Comparison of ENCODE assay signal across 2 cellular contexts in the genomic region with DNA sequence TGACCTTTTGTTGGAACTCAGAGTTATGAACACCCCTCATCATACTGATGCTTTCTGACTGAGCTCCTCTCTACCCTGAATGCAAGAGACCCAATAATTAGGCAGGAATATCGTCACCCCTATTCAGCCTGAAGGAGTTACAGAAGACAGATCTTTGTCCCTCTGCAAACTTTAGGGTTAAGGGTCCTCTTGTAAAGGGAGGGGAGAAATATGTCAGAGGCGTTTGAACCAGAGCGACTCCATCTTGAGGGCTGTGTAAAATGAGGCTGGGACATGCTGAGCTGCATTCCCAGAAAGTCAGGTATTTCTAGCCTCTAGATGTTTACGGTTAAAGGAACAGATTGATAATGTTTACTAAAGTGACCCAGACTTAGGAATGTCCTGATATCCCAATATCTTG.
TF ChIP-seq lines count a peak whose summit lies in the region.

No MANE protein-coding gene starts in this region.

TF ChIP-seq in GM23338, 12 proteins besides CTCF, POLR2A, EP300 and RAD21:
- TF ChIP-seq POLR2AphosphoS5 (IDR thresholded peaks at IDR 0.05; ENCODE audit: low read depth) (no peak), CREB1 (CRISPR knock-in tag; IDR thresholded peaks at IDR 0.05; ENCODE audit: low read depth) (no peak), JUNB (IDR thresholded peaks at IDR 0.05; ENCODE audit: unreplicated experiment) (no peak), STAT1 (IDR thresholded peaks at IDR 0.05; ENCODE audit: unreplicated experiment) (no peak), ZNF462 (CRISPR knock-in tag; IDR thresholded peaks at IDR 0.05) (no peak), EZH2 (IDR thresholded peaks at IDR 0.05; ENCODE audit: low read depth, unreplicated experiment) (no peak)

TF ChIP-seq in K562, 482 proteins besides CTCF, POLR2A, EP300 and RAD21 (continues in another document):
- TF ChIP-seq NR0B1 (IDR thresholded peaks at IDR 0.05; ENCODE audit: partially characterized antibody), result no peak
- peak; percentile 81 for TF ChIP-seq DIDO1 (tag; IDR thresholded peaks at IDR 0.05; ENCODE audit: low read depth)
- TF ChIP-seq SMARCA5 (IDR thresholded peaks at IDR 0.05), result no peak
- no peak for TF ChIP-seq MITF (IDR thresholded peaks at IDR 0.05)
- no peak for TF ChIP-seq KAT7 (CRISPR knock-in tag; IDR thresholded peaks at IDR 0.05; ENCODE audit: borderline replicate concordance)
- TF ChIP-seq, protein P1, sequence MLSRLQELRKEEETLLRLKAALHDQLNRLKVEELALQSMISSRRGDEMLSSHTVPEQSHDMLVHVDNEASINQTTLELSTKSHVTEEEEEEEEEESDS (CRISPR knock-in tag; IDR thresholded peaks at IDR 0.05), result peak; percentile 5; the same call in 1 of the 2 replicates
- no peak for TF ChIP-seq NCOA6 (IDR thresholded peaks at IDR 0.05)
- TF ChIP-seq ESRRA (IDR thresholded peaks at IDR 0.05; ENCODE audit: borderline replicate concordance, low read depth), result no peak
- TF ChIP-seq ZNF639 (CRISPR knock-in tag; conservative IDR thresholded peaks at IDR 0.05 in 1 of 2, IDR thresholded peaks at IDR 0.05 in 1 of 2), result peak in 1 of 2 experiments; percentile 87; a peak in 2 of 4 replicates
- no peak for TF ChIP-seq MYC (IDR thresholded peaks at IDR 0.05; ENCODE audit: low read depth, low read length)
- peak; percentile 88 for TF ChIP-seq MYC (CRISPR knock-in tag; IDR thresholded peaks at IDR 0.05; ENCODE audit: borderline replicate concordance, low read depth)
- peak; percentile 87; the same call in 1 of the 2 replicates for TF ChIP-seq ZNF133 (CRISPR knock-in tag; IDR thresholded peaks at IDR 0.05)
- no peak for TF ChIP-seq BRD9 (IDR thresholded peaks at IDR 0.05; ENCODE audit: low read depth, partially characterized antibody)
- TF ChIP-seq ZNF644 (tag; IDR thresholded peaks at IDR 0.05; ENCODE audit: low read depth), result peak; percentile 78; the same call in 1 of the 2 replicates
- no peak for TF ChIP-seq HOXB6 (CRISPR knock-in tag; IDR thresholded peaks at IDR 0.05; ENCODE audit: borderline replicate concordance)
- TF ChIP-seq ZNF41 (CRISPR knock-in tag; conservative IDR thresholded peaks at IDR 0.05), result peak; percentile 95
- peak; percentile 32; the same call in 1 of the 2 replicates for TF ChIP-seq ZNF586 (CRISPR knock-in tag; conservative IDR thresholded peaks at IDR 0.05)
- no peak for TF ChIP-seq TAF1 (IDR thresholded peaks at IDR 0.05; ENCODE audit: control insufficient read depth, extremely low read depth, insufficient read depth, low read length, severe bottlenecking)
- TF ChIP-seq PBX2 (CRISPR knock-in tag; IDR thresholded peaks at IDR 0.05; ENCODE audit: low read depth), result no peak
- TF ChIP-seq PBX2 (tag; conservative IDR thresholded peaks at IDR 0.05; ENCODE audit: low read depth), result 0 out of 2 replicates have a peak, but pooled peaks have one; percentile 40
- TF ChIP-seq ZFPM2 (CRISPR knock-in tag; IDR thresholded peaks at IDR 0.05), result 0 out of 2 replicates have a peak, but pooled peaks have one; percentile 65
- TF ChIP-seq PHF20 (IDR thresholded peaks at IDR 0.05; ENCODE audit: partially characterized antibody), result no peak
- TF ChIP-seq, protein P2, sequence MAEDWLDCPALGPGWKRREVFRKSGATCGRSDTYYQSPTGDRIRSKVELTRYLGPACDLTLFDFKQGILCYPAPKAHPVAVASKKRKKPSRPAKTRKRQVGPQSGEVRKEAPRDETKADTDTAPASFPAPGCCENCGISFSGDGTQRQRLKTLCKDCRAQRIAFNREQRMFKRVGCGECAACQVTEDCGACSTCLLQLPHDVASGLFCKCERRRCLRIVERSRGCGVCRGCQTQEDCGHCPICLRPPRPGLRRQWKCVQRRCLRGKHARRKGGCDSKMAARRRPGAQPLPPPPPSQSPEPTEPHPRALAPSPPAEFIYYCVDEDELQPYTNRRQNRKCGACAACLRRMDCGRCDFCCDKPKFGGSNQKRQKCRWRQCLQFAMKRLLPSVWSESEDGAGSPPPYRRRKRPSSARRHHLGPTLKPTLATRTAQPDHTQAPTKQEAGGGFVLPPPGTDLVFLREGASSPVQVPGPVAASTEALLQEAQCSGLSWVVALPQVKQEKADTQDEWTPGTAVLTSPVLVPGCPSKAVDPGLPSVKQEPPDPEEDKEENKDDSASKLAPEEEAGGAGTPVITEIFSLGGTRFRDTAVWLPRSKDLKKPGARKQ (CRISPR knock-in tag; IDR thresholded peaks at IDR 0.05), result no peak
- no peak for TF ChIP-seq ZZZ3 (IDR thresholded peaks at IDR 0.05)
- no peak for TF ChIP-seq CHD2 (IDR thresholded peaks at IDR 0.05; ENCODE audit: low read depth, low read length)
- no peak for TF ChIP-seq HCFC1 (IDR thresholded peaks at IDR 0.05; ENCODE audit: low read depth, low read length)
- no peak for TF ChIP-seq THRAP3 (IDR thresholded peaks at IDR 0.05; ENCODE audit: borderline replicate concordance)
- no peak for TF ChIP-seq CBFA2T3 (IDR thresholded peaks at IDR 0.05)
- TF ChIP-seq ZNF253 (CRISPR knock-in tag; conservative IDR thresholded peaks at IDR 0.05), result no peak
- TF ChIP-seq NCOA2 (IDR thresholded peaks at IDR 0.05; ENCODE audit: partially characterized antibody in 2 of 2), result no peak
- TF ChIP-seq ERF (CRISPR knock-in tag; IDR thresholded peaks at IDR 0.05), result peak; percentile 97
- no peak for TF ChIP-seq SP2 (IDR thresholded peaks at IDR 0.05; ENCODE audit: extremely low read depth, low read depth, low read length, poor library complexity, severe bottlenecking)
- no peak for TF ChIP-seq CBFA2T2 (conservative IDR thresholded peaks at IDR 0.05)
- TF ChIP-seq SAP30 (IDR thresholded peaks at IDR 0.05; ENCODE audit: borderline replicate concordance, insufficient read depth, low read depth, low read length, poor library complexity, severe bottlenecking), result no peak
- peak; percentile 95 for TF ChIP-seq ZNF583 (CRISPR knock-in tag; IDR thresholded peaks at IDR 0.05)
- TF ChIP-seq POLR3G (IDR thresholded peaks at IDR 0.05; ENCODE audit: extremely low read depth, insufficient read length, insufficient replicate concordance), result no peak
- TF ChIP-seq NELFE (IDR thresholded peaks at IDR 0.05; ENCODE audit: insufficient read depth, insufficient read length), result no peak
- peak; percentile 57; the same call in 1 of the 2 replicates for TF ChIP-seq NFE2L1 (tag; IDR thresholded peaks at IDR 0.05; ENCODE audit: borderline replicate concordance, low read depth)
- TF ChIP-seq ZNF121 (CRISPR knock-in tag; conservative IDR thresholded peaks at IDR 0.05), result no peak
- no peak for TF ChIP-seq RBM25 (IDR thresholded peaks at IDR 0.05; ENCODE audit: low read depth, low read length, severe bottlenecking)
- no peak for TF ChIP-seq ZFP36 (IDR thresholded peaks at IDR 0.05; ENCODE audit: low read depth, low read length, partially characterized antibody)
- no peak for TF ChIP-seq ZFX (CRISPR knock-in tag; IDR thresholded peaks at IDR 0.05)
- TF ChIP-seq ZNF311 (CRISPR knock-in tag; IDR thresholded peaks at IDR 0.05), result peak; percentile 96
- peak; percentile 84 for TF ChIP-seq BACH1 (tag; IDR thresholded peaks at IDR 0.05)
- no peak for TF ChIP-seq HMG20B (CRISPR knock-in tag; IDR thresholded peaks at IDR 0.05)
- TF ChIP-seq, protein P3, sequence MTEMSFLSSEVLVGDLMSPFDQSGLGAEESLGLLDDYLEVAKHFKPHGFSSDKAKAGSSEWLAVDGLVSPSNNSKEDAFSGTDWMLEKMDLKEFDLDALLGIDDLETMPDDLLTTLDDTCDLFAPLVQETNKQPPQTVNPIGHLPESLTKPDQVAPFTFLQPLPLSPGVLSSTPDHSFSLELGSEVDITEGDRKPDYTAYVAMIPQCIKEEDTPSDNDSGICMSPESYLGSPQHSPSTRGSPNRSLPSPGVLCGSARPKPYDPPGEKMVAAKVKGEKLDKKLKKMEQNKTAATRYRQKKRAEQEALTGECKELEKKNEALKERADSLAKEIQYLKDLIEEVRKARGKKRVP (CRISPR knock-in tag; IDR thresholded peaks at IDR 0.05), result peak; percentile 91
- TF ChIP-seq FOXJ3 (CRISPR knock-in tag; IDR thresholded peaks at IDR 0.05), result no peak
- peak; percentile 72 for TF ChIP-seq STAT5B (CRISPR knock-in tag; IDR thresholded peaks at IDR 0.05)
- TF ChIP-seq ZNF699 (CRISPR knock-in tag; IDR thresholded peaks at IDR 0.05; ENCODE audit: insufficient replicate concordance), result no peak
- TF ChIP-seq ZNF766 (CRISPR knock-in tag; conservative IDR thresholded peaks at IDR 0.05), result peak; percentile 96
- TF ChIP-seq BHLHE40 (IDR thresholded peaks at IDR 0.05; ENCODE audit: low read length), result no peak
- TF ChIP-seq HEY1 (CRISPR knock-in tag; IDR thresholded peaks at IDR 0.05; ENCODE audit: borderline replicate concordance), result peak; percentile 81; the same call in 1 of the 2 replicates
- no peak for TF ChIP-seq ZNF551 (CRISPR knock-in tag; IDR thresholded peaks at IDR 0.05)
- no peak for TF ChIP-seq ZSCAN29 (IDR thresholded peaks at IDR 0.05)
- no peak for TF ChIP-seq BCLAF1 (IDR thresholded peaks at IDR 0.05; ENCODE audit: borderline replicate concordance in 1 of 2, control insufficient read depth in 1 of 2, low read depth in 2 of 2, low read length in 1 of 2)
- no peak for TF ChIP-seq BRD4 (IDR thresholded peaks at IDR 0.05)
- no peak for TF ChIP-seq FOSL1 (tag; conservative IDR thresholded peaks at IDR 0.05)
